8 cellular contexts compared by ENCODE assay signal in the genomic region with DNA sequence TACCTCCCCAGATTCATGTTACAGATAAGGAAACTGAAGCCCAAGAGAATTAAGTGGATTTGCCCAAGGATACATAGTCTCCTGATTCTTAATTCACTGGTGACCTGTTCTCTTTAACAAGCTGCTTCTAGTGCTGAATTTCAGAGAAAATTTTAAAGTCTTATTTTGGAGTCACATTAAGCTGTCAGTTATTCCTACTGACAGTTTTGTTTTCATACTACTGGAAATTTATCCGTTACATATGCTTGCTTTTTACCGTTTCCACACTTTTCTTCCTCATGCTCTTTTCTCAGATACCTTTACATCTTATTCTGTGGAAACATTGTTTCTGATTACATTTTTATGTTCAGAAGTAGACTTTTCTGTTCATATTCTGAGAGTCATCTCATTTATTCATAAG. TPM values are rescaled to one million over a fixed set of nuclear protein-coding genes. Genes with fewer than 3 reads are reported as not detected.
A peak's percentile ranks its signal among the peaks of the same experiment; 100 is the strongest.
DNase-seq lines count a peak whose midpoint lies in the region; ATAC-seq and TF ChIP-seq lines count a peak whose summit lies in the region.

No MANE protein-coding gene starts in this region.

- 23 to 29% methylated on average over 2 of the region's 2 CpGs for WGBS in testis, 2 donors

- peak overlapping the region; percentile 91 for H3K27ac Mint-ChIP-seq in activated CD4-positive, alpha-beta T cell treated with anti-CD3 and anti-CD28 coated beads, Interleukin-2, amount 10 ng/mL, durations not matched to agents 24 days and 14 days
- no peak overlapping the region for H3K27ac Mint-ChIP-seq in activated T-helper 1 cell treated with anti-CD3 and anti-CD28 coated beads, Interleukin-12 subunit alpha, Interleukin-12 subunit beta, Interleukin-2, Interleukin-4 antibody, amounts not matched to agents 30 ng/mL and 10 ng/mL and 1 ng/mL, durations not matched to agents 14 hours and 24 hours and 36 hours
- H3K27ac Mint-ChIP-seq in immature natural killer cell: peak overlapping the region; percentile 95 to 100 (median 97)

- TF ChIP-seq POLR2A in testis (IDR thresholded peaks at IDR 0.05): no peak

- H3K27ac ChIP-seq in testis: peak overlapping the region in 1 of 2 donors; percentile 99

- H3K27me3 ChIP-seq in testis: no peaks in the 10 kb centered on the region

- no peak for TF ChIP-seq CTCF in testis (IDR thresholded peaks at IDR 0.05)

- no peaks in the 10 kb centered on the region for H3K36me3 ChIP-seq in testis (ENCODE audit: low read depth, missing control alignments)

- peak overlapping the region; percentile 98 to 100 for H3K4me3 ChIP-seq in testis

- H3K9me3 ChIP-seq in testis: no peaks in the 10 kb centered on the region

- in situ Hi-C loops in G401 (cut with HindIII; ENCODE audit: low sequenced_read_pairs): no loop called here

- ATAC-seq in HG03095 (IDR thresholded peaks at IDR 0.05; ENCODE audit: unreplicated experiment): no peak
- ATAC-seq in GM21423 (IDR thresholded peaks at IDR 0.05; ENCODE audit: unreplicated experiment): no peak

- no peaks in the 10 kb centered on the region for H3K27me3 Mint-ChIP-seq in activated CD4-positive, alpha-beta T cell treated with anti-CD3 and anti-CD28 coated beads, Interleukin-2, amount 10 ng/mL, durations not matched to agents 24 days and 14 days
- no peaks in the 10 kb centered on the region for H3K27me3 Mint-ChIP-seq in activated T-helper 1 cell treated with anti-CD3 and anti-CD28 coated beads, Interleukin-12 subunit alpha, Interleukin-12 subunit beta, Interleukin-2, Interleukin-4 antibody, amounts not matched to agents 30 ng/mL and 10 ng/mL and 1 ng/mL, durations not matched to agents 14 hours and 24 hours and 36 hours (ENCODE audit: insufficient read depth)
- H3K27me3 Mint-ChIP-seq in immature natural killer cell (ENCODE audit: low read depth in 3 of 3): peaks cover 7 to 19% (median 16%) of the 10 kb centered on the region in 3 donors

- peaks cover 17% of the 10 kb centered on the region for H3K36me3 Mint-ChIP-seq in activated CD4-positive, alpha-beta T cell treated with anti-CD3 and anti-CD28 coated beads, Interleukin-2, amount 10 ng/mL, durations not matched to agents 24 days and 14 days (ENCODE audit: low read depth)
- H3K36me3 Mint-ChIP-seq in activated T-helper 1 cell treated with anti-CD3 and anti-CD28 coated beads, Interleukin-12 subunit alpha, Interleukin-12 subunit beta, Interleukin-2, Interleukin-4 antibody, amounts not matched to agents 30 ng/mL and 10 ng/mL and 1 ng/mL, durations not matched to agents 14 hours and 24 hours and 36 hours (ENCODE audit: low read depth): peaks cover 20% of the 10 kb centered on the region
- H3K36me3 Mint-ChIP-seq in immature natural killer cell: peaks cover 6 to 16% (median 9%) of the 10 kb centered on the region in 3 donors

- no peaks in the 10 kb centered on the region for H3K9me3 Mint-ChIP-seq in activated CD4-positive, alpha-beta T cell treated with anti-CD3 and anti-CD28 coated beads, Interleukin-2, amount 10 ng/mL, durations not matched to agents 24 days and 14 days
- peaks cover 5% of the 10 kb centered on the region for H3K9me3 Mint-ChIP-seq in activated T-helper 1 cell treated with anti-CD3 and anti-CD28 coated beads, Interleukin-12 subunit alpha, Interleukin-12 subunit beta, Interleukin-2, Interleukin-4 antibody, amounts not matched to agents 30 ng/mL and 10 ng/mL and 1 ng/mL, durations not matched to agents 14 hours and 24 hours and 36 hours
- peaks cover 0 to 5% (median 1%) of the 10 kb centered on the region in 6 donors for H3K9me3 Mint-ChIP-seq in immature natural killer cell

- peak; percentile 31 for DNase-seq in activated CD4-positive, alpha-beta T cell treated with anti-CD3 and anti-CD28 coated beads, Interleukin-2, amount 10 ng/mL, durations not matched to agents 24 days and 14 days
- no peak for DNase-seq in activated CD4-positive, alpha-beta T cell treated with anti-CD3 and anti-CD28 coated beads for 4 hours
- no peak for DNase-seq in activated T-helper 1 cell treated with anti-CD3 and anti-CD28 coated beads, Interleukin-12 subunit alpha, Interleukin-12 subunit beta, Interleukin-2, Interleukin-4 antibody, amounts not matched to agents 30 ng/mL and 10 ng/mL and 1 ng/mL, durations not matched to agents 14 hours and 24 hours and 36 hours (ENCODE audit: low spot score)
- DNase-seq in immature natural killer cell (no peak), testis (no peak), G401 (ENCODE audit: low spot score) (no peak)

- peaks cover 7% of the 10 kb centered on the region for H3K4me1 ChIP-seq in testis

- peaks cover 24% of the 10 kb centered on the region for H3K4me1 Mint-ChIP-seq in activated CD4-positive, alpha-beta T cell treated with anti-CD3 and anti-CD28 coated beads, Interleukin-2, amount 10 ng/mL, durations not matched to agents 24 days and 14 days
- H3K4me1 Mint-ChIP-seq in activated T-helper 1 cell treated with anti-CD3 and anti-CD28 coated beads, Interleukin-12 subunit alpha, Interleukin-12 subunit beta, Interleukin-2, Interleukin-4 antibody, amounts not matched to agents 30 ng/mL and 10 ng/mL and 1 ng/mL, durations not matched to agents 14 hours and 24 hours and 36 hours (ENCODE audit: low read depth): peaks cover 35% of the 10 kb centered on the region
- H3K4me1 Mint-ChIP-seq in immature natural killer cell: peaks cover 56 to 63% of the 10 kb centered on the region in 2 donors

- peak overlapping the region; percentile 94 for H3K4me3 Mint-ChIP-seq in activated CD4-positive, alpha-beta T cell treated with anti-CD3 and anti-CD28 coated beads, Interleukin-2, amount 10 ng/mL, durations not matched to agents 24 days and 14 days
- peak overlapping the region; percentile 98 for H3K4me3 Mint-ChIP-seq in activated T-helper 1 cell treated with anti-CD3 and anti-CD28 coated beads, Interleukin-12 subunit alpha, Interleukin-12 subunit beta, Interleukin-2, Interleukin-4 antibody, amounts not matched to agents 30 ng/mL and 10 ng/mL and 1 ng/mL, durations not matched to agents 14 hours and 24 hours and 36 hours
- H3K4me3 Mint-ChIP-seq in immature natural killer cell: peak overlapping the region; percentile 92 to 100 (median 98)

- intact Hi-C loops in activated CD4-positive, alpha-beta T cell treated with anti-CD3 and anti-CD28 coated beads, Interleukin-2, amount 10 ng/mL, durations not matched to agents 24 days and 14 days (cut with micrococcal nuclease): loop anchor here (2.0 to 10.0 kb wide), 2 partner anchors 18 to 258 kb away; no protein-coding TSS in a partner anchor
- intact Hi-C loops in activated T-helper 1 cell treated with anti-CD3 and anti-CD28 coated beads, Interleukin-12 subunit alpha, Interleukin-12 subunit beta, Interleukin-2, Interleukin-4 antibody, amounts not matched to agents 30 ng/mL and 10 ng/mL and 1 ng/mL, durations not matched to agents 14 hours and 24 hours and 36 hours (cut with micrococcal nuclease): loop anchor here (2.0 to 5.0 kb wide), 3 partner anchors 18 to 880 kb away; partner anchors contain the start of gene CCDC150
- intact Hi-C loops in testis (cut with DNase I; ENCODE audit: low total_unique reads): no loop called here

RNA-seq across cellular contexts. Expression of gene MOB4, which starts 1.3 kb away (rescaled TPM):
- 19.2 and 22.6 TPM in 2 replicates for total RNA-seq in activated CD4-positive, alpha-beta T cell treated with anti-CD3 and anti-CD28 coated beads, Interleukin-2, amount 10 ng/mL, durations not matched to agents 24 days and 14 days
- total RNA-seq in activated T-helper 1 cell treated with anti-CD3 and anti-CD28 coated beads, Interleukin-12 subunit alpha, Interleukin-12 subunit beta, Interleukin-2, Interleukin-4 antibody, amounts not matched to agents 30 ng/mL and 10 ng/mL and 1 ng/mL, durations not matched to agents 14 hours and 24 hours and 36 hours: 25.1 and 27.2 TPM in 2 replicates
- 10 to 100 TPM; 33.5 to 56.0 (median 33.9) TPM for polyA plus RNA-seq in immature natural killer cell
- 10 to 100 TPM; 10.7 to 13.8 TPM for total RNA-seq in testis
- 17.6 TPM for polyA plus RNA-seq in testis (ENCODE audit: insufficient read depth, low read depth, low replicate concordance)
- total RNA-seq in G401 (2014; rRNA removed; shearing (Covaris generic)): 22.6 and 34.1 TPM in 2 replicates

RNA-seq across cellular contexts. Expression of gene HSPE1, which starts 17.0 kb away (rescaled TPM):
- total RNA-seq in activated CD4-positive, alpha-beta T cell treated with anti-CD3 and anti-CD28 coated beads, Interleukin-2, amount 10 ng/mL, durations not matched to agents 24 days and 14 days: 409 and 411 TPM in 2 replicates
- 325 and 343 TPM in 2 replicates for total RNA-seq in activated T-helper 1 cell treated with anti-CD3 and anti-CD28 coated beads, Interleukin-12 subunit alpha, Interleukin-12 subunit beta, Interleukin-2, Interleukin-4 antibody, amounts not matched to agents 30 ng/mL and 10 ng/mL and 1 ng/mL, durations not matched to agents 14 hours and 24 hours and 36 hours
- polyA plus RNA-seq in immature natural killer cell: 10 to 100 TPM; 60.2 to 96.7 (median 93.7) TPM
- 10 to 100 TPM; 43.3 to 51.3 TPM for total RNA-seq in testis
- 61.8 TPM for polyA plus RNA-seq in testis (ENCODE audit: insufficient read depth, low read depth, low replicate concordance)
- total RNA-seq in G401 (2014; rRNA removed; shearing (Covaris generic)): 163 and 218 TPM in 2 replicates

RNA-seq across cellular contexts. Expression of gene HSPD1, which starts 17.5 kb away (rescaled TPM):
- 984 and 999 TPM in 2 replicates for total RNA-seq in activated CD4-positive, alpha-beta T cell treated with anti-CD3 and anti-CD28 coated beads, Interleukin-2, amount 10 ng/mL, durations not matched to agents 24 days and 14 days
- 811 and 821 TPM in 2 replicates for total RNA-seq in activated T-helper 1 cell treated with anti-CD3 and anti-CD28 coated beads, Interleukin-12 subunit alpha, Interleukin-12 subunit beta, Interleukin-2, Interleukin-4 antibody, amounts not matched to agents 30 ng/mL and 10 ng/mL and 1 ng/mL, durations not matched to agents 14 hours and 24 hours and 36 hours
- polyA plus RNA-seq in immature natural killer cell (10 to 100 TPM; 50.7 to 77.3 (median 52.2) TPM), testis (ENCODE audit: insufficient read depth, low read depth, low replicate concordance) (111 TPM)
- 100 to 1,000 TPM; 107 to 121 TPM for total RNA-seq in testis
- total RNA-seq in G401 (2014; rRNA removed; shearing (Covaris generic)): 108 and 158 TPM in 2 replicates
